In genomic region chr10:102718220-102718619, GRCh38 we compare ENCODE assay signal across 1 cellular context.
TF ChIP-seq lines count a peak whose summit lies in the region.

No MANE protein-coding gene starts in this region.

TF ChIP-seq in K562, 482 proteins besides CTCF, POLR2A, EP300 and RAD21 (continued from another document):
- no peak for TF ChIP-seq CLOCK (CRISPR knock-in tag; IDR thresholded peaks at IDR 0.05; ENCODE audit: borderline replicate concordance)
- TF ChIP-seq L3MBTL2 (IDR thresholded peaks at IDR 0.05), result 0 out of 2 replicates have a peak, but pooled peaks have one; percentile 15
- no peak for TF ChIP-seq RBM15 (IDR thresholded peaks at IDR 0.05; ENCODE audit: insufficient read depth, low read length)
- no peak for TF ChIP-seq ZNF79 (CRISPR knock-in tag; IDR thresholded peaks at IDR 0.05; ENCODE audit: low read depth)
- TF ChIP-seq ZSCAN32 (CRISPR knock-in tag; IDR thresholded peaks at IDR 0.05), result no peak
- no peak for TF ChIP-seq ZNF316 (IDR thresholded peaks at IDR 0.05)
- no peak for TF ChIP-seq BHLHE40 (IDR thresholded peaks at IDR 0.05; ENCODE audit: low read length)
- no peak for TF ChIP-seq POLR2G (IDR thresholded peaks at IDR 0.05; ENCODE audit: low read depth, low read length)
- no peak for TF ChIP-seq GTF3C2 (IDR thresholded peaks at IDR 0.05; ENCODE audit: borderline replicate concordance, extremely low read depth, insufficient read length)
- no peak for TF ChIP-seq CHAMP1 (IDR thresholded peaks at IDR 0.05)
- TF ChIP-seq STAT6 (CRISPR knock-in tag; IDR thresholded peaks at IDR 0.05), result no peak
- peak; percentile 32; the same call in 1 of the 2 replicates for TF ChIP-seq CBFA2T2 (conservative IDR thresholded peaks at IDR 0.05)
- peak; percentile 89 for TF ChIP-seq TFAP4 (CRISPR knock-in tag; IDR thresholded peaks at IDR 0.05; ENCODE audit: borderline replicate concordance)
- TF ChIP-seq MNT (conservative IDR thresholded peaks at IDR 0.05), result peak in 1 of 2 experiments; percentile 37; a peak in 1 of 4 replicates
- TF ChIP-seq SIX5 (IDR thresholded peaks at IDR 0.05; ENCODE audit: borderline replicate concordance in 1 of 2, insufficient read depth in 1 of 2, low read depth in 1 of 2, low read length in 2 of 2), result no peak
- TF ChIP-seq SMAD2 (IDR thresholded peaks at IDR 0.05; ENCODE audit: low read depth, low read length), result no peak
- no peak for TF ChIP-seq FOXA1 (IDR thresholded peaks at IDR 0.05; ENCODE audit: borderline replicate concordance)
- no peak for TF ChIP-seq SREBF2 (CRISPR knock-in tag; IDR thresholded peaks at IDR 0.05)
- no peak for TF ChIP-seq ARID4B (CRISPR knock-in tag; IDR thresholded peaks at IDR 0.05)
- no peak for TF ChIP-seq RHOXF2B (CRISPR knock-in tag; conservative IDR thresholded peaks at IDR 0.05)
- TF ChIP-seq HDGF (IDR thresholded peaks at IDR 0.05), result no peak
- TF ChIP-seq SNIP1 (IDR thresholded peaks at IDR 0.05; ENCODE audit: low read depth), result no peak
- TF ChIP-seq PPARD (CRISPR knock-in tag; IDR thresholded peaks at IDR 0.05), result no peak
- TF ChIP-seq ZNF668 (CRISPR knock-in tag; IDR thresholded peaks at IDR 0.05), result no peak
TF ChIP-seq in K562: peak in this region for 11.
